In the genomic region with DNA sequence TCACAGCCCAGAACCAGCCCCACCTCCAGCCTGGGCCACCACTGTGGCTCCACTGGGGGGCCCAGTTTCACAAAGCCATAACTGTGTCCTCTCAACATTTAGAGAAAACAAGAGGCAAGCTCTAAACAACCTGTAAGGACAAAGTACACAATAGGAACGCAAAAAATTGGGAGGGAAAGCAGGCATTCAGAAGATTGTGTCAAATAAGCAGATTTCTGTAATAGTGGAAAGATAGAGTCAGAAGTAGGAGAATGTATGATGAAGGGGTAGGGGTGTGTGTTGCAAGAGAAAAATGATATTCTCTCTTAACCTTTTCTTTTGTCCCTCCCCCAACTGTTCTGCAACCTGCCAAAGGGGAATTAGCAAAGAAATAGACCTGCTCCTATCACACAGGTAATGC, we compare ENCODE assay signal across 26 cellular contexts.
"Had no signal": no experiment of that assay in that cellular context is flagged by ENCODE, and none has a peak within 500 bp of the region (broad histone marks: within the 10 kb centered on the region; RNA-seq: fewer than 3 reads in every experiment).

No MANE protein-coding gene starts in this region.

- H3K4me1 ChIP-seq: colonic mucosa, foreskin keratinocyte, prostate gland, spleen, suprapubic skin had no signal

- H3K4me3 ChIP-seq: colonic mucosa, gastroesophageal sphincter, heart left ventricle, hepatocyte, lung, prostate gland, right atrium auricular region, skin epidermis, spleen, suprapubic skin had no signal

- FAIRE-seq: kidney had no signal

- H3K27ac Mint-ChIP-seq: dendritic cell treated with granulocyte-macrophage colony-stimulating factor and Interleukin-4, amounts not matched to agents 40 ng/mL and 50 ng/mL, for 4 days; endodermal cell; memory B cell; natural killer cell; stimulated activated memory B cell treated with anti-CD40 and anti-IgM and Interleukin-4, amounts not matched to agents 10 μg/mL and 1 μg/mL and 100 μg/mL, for 72 hours; stimulated activated naive CD8-positive, alpha-beta T cell treated with anti-CD3 and anti-CD28 coated beads, Interleukin-15, Interleukin-2, amounts not matched to agents 100 ng/mL and 50 ng/mL, for 24 hours; type B pancreatic cell had no signal

- H3K36me3 ChIP-seq: colonic mucosa, gastroesophageal sphincter, heart left ventricle, neutrophil, prostate gland, right atrium auricular region, spleen, suprapubic skin had no signal

- H3K9me3 ChIP-seq: colonic mucosa, gastroesophageal sphincter, heart left ventricle, neutrophil, prostate gland, right atrium auricular region, spleen, suprapubic skin had no signal

- ATAC-seq: esophagus mucosa; foreskin keratinocyte; gastroesophageal sphincter; heart left ventricle; left lobe of liver; natural killer cell; stimulated activated memory B cell treated with anti-CD40 and anti-IgM and Interleukin-4, amounts not matched to agents 10 μg/mL and 1 μg/mL and 100 μg/mL, for 72 hours had no signal

- H3K79me2 ChIP-seq: hepatocyte had no signal

- H3K9me3 Mint-ChIP-seq: dendritic cell treated with granulocyte-macrophage colony-stimulating factor and Interleukin-4, amounts not matched to agents 40 ng/mL and 50 ng/mL, for 4 days; endodermal cell; natural killer cell; stimulated activated memory B cell treated with anti-CD40 and anti-IgM and Interleukin-4, amounts not matched to agents 10 μg/mL and 1 μg/mL and 100 μg/mL, for 72 hours; stimulated activated naive CD8-positive, alpha-beta T cell treated with anti-CD3 and anti-CD28 coated beads, Interleukin-15, Interleukin-2, amounts not matched to agents 100 ng/mL and 50 ng/mL, for 24 hours; type B pancreatic cell had no signal

- H3K27me3 ChIP-seq: colonic mucosa, gastroesophageal sphincter, heart left ventricle, hepatocyte, neutrophil, right atrium auricular region, spleen, suprapubic skin had no signal

- H3K36me3 Mint-ChIP-seq: memory B cell; natural killer cell; stimulated activated memory B cell treated with anti-CD40 and anti-IgM and Interleukin-4, amounts not matched to agents 10 μg/mL and 1 μg/mL and 100 μg/mL, for 72 hours; type B pancreatic cell had no signal

- DNase-seq: colonic mucosa; effector CD8-positive, alpha-beta T cell; endodermal cell; foreskin keratinocyte; heart left ventricle; kidney; natural killer cell; spleen; stimulated activated CD4-positive, alpha-beta T cell treated with anti-CD3 and anti-CD28 coated beads, Interleukin-4, amount 100 ng/mL, for 4 hours had no signal

- H2AFZ ChIP-seq: hepatocyte had no signal

- H3K4me1 Mint-ChIP-seq: endodermal cell; memory B cell; natural killer cell; stimulated activated memory B cell treated with anti-CD40 and anti-IgM and Interleukin-4, amounts not matched to agents 10 μg/mL and 1 μg/mL and 100 μg/mL, for 72 hours had no signal

- H3K27me3 Mint-ChIP-seq: stimulated activated memory B cell treated with anti-CD40 and anti-IgM and Interleukin-4, amounts not matched to agents 10 μg/mL and 1 μg/mL and 100 μg/mL, for 72 hours; stimulated activated naive CD8-positive, alpha-beta T cell treated with anti-CD3 and anti-CD28 coated beads, Interleukin-15, Interleukin-2, amounts not matched to agents 100 ng/mL and 50 ng/mL, for 24 hours had no signal

- H3K27ac ChIP-seq: colonic mucosa, epithelial cell of prostate, foreskin keratinocyte, gastroesophageal sphincter, hepatocyte, neutrophil, prostate gland, skin epidermis, spleen, suprapubic skin had no signal

- H3K4me3 Mint-ChIP-seq: dendritic cell treated with granulocyte-macrophage colony-stimulating factor and Interleukin-4, amounts not matched to agents 40 ng/mL and 50 ng/mL, for 4 days; endodermal cell; memory B cell; natural killer cell; neural crest cell; stimulated activated memory B cell treated with anti-CD40 and anti-IgM and Interleukin-4, amounts not matched to agents 10 μg/mL and 1 μg/mL and 100 μg/mL, for 72 hours; stimulated activated naive CD8-positive, alpha-beta T cell treated with anti-CD3 and anti-CD28 coated beads, Interleukin-15, Interleukin-2, amounts not matched to agents 100 ng/mL and 50 ng/mL, for 24 hours; type B pancreatic cell had no signal

- H3K4me2 ChIP-seq: hepatocyte had no signal
